Comparison of ENCODE assay signal across 8 cellular contexts in genomic region chr5:160685695-160686094, GRCh38.
DNase-seq lines count a peak whose midpoint lies in the region; ATAC-seq, FAIRE-seq and TF ChIP-seq lines count a peak whose summit lies in the region.

No MANE protein-coding gene starts in this region.

- H3K27me3 ChIP-seq in K562 (ENCODE audit: control insufficient read depth in 2 of 2, insufficient read depth in 2 of 2, low read length in 2 of 2): no peaks in the 10 kb centered on the region

- intact Hi-C loops in K562 (cut with micrococcal nuclease): no loop called here

- H2AFZ ChIP-seq in K562 (ENCODE audit: low read depth, low read length): no peak overlapping the region

- no peak overlapping the region for H3K4me3 ChIP-seq in K562

- no TSS peak for BruUV-seq in K562 (replicated peaks; lab: Mats Ljungman, UMichigan)

- no peak overlapping the region for H3K27ac Mint-ChIP-seq in activated CD8-positive, alpha-beta T cell treated with anti-CD3 and anti-CD28 coated beads, Interleukin-2, amount 10 ng/mL, durations not matched to agents 7 days and 5 days

- no peak for TF ChIP-seq POLR2A in K562 (conservative IDR thresholded peaks at IDR 0.05)

- TF ChIP-seq EP300 in K562 (IDR thresholded peaks at IDR 0.05; ENCODE audit: low read length): no peak

- no peak overlapping the region for H3K27ac ChIP-seq in K562 (ENCODE audit: extremely low read depth, low read depth, low read length)

- CTCF ChIA-PET in K562 (lab: Yijun Ruan, JAX; ENCODE audit: low intra/inter-chr PET ratio): no interaction called here
- CTCF ChIA-PET in activated CD8-positive, alpha-beta T cell treated with anti-CD3 and anti-CD28 coated beads, Interleukin-2, amount 10 ng/mL, durations not matched to agents 7 days and 5 days (lab: Charles Lee): no interaction called here

- no peak overlapping the region for H3K4me2 ChIP-seq in K562 (ENCODE audit: insufficient read depth, low read length)

- no peaks in the 10 kb centered on the region for H3K9me3 Mint-ChIP-seq in activated CD8-positive, alpha-beta T cell treated with anti-CD3 and anti-CD28 coated beads, Interleukin-2, amount 10 ng/mL, durations not matched to agents 7 days and 5 days (ENCODE audit: insufficient read depth)

- in situ Hi-C loops in ACHN (cut with HindIII; ENCODE audit: low pct_ligation_motif_present, low pct_unique_long_range_greater_than_20kb, low sequenced_read_pairs) (no loop called here), K562 (cut with MboI) (no loop called here)

- H3K9me3 ChIP-seq in K562 (replicated peaks; ENCODE audit: control insufficient read depth, insufficient read depth, low read depth, low read length): no peaks in the 10 kb centered on the region

- POLR2A ChIA-PET in K562 (lab: Yijun Ruan, JAX): no interaction called here
- POLR2A ChIA-PET in activated CD8-positive, alpha-beta T cell treated with anti-CD3 and anti-CD28 coated beads, Interleukin-2, amount 10 ng/mL, durations not matched to agents 7 days and 5 days (lab: Charles Lee): no interaction called here

- peak in 1 of 2 experiments; percentile 26; a peak in 2 of 4 replicates for TF ChIP-seq RAD21 in K562 (CRISPR knock-in tag; conservative IDR thresholded peaks at IDR 0.05 in 1 of 2, IDR thresholded peaks at IDR 0.05 in 1 of 2)

- H3K36me3 ChIP-seq in K562 (ENCODE audit: control insufficient read depth, insufficient read depth, low read length): no peaks in the 10 kb centered on the region

- DNase-seq in ACHN: peak; percentile 4
- DNase-seq in K562 (ENCODE audit: extremely low read depth in 1 of 4, low spot score in 3 of 4): peak; percentile 2 to 24 (median 12)
- DNase-seq in GF-D8 (lab: John Stamatoyannopoulos, UW): no peak
- no peak for DNase-seq in activated CD8-positive, alpha-beta T cell treated with anti-CD3 and anti-CD28 coated beads, Interleukin-2, amount 10 ng/mL, durations not matched to agents 7 days and 5 days
- DNase-seq in GM19240 (ENCODE audit: insufficient read length, low spot score): no peak
- DNase-seq in NCI-H1694 treated with DMSO at 0.1 percent for 48 hours (lab: John Stamatoyannopoulos, UW): no peak

- no peak overlapping the region for H3K9ac ChIP-seq in K562 (ENCODE audit: insufficient read depth in 1 of 2, low read depth in 2 of 2, low read length in 2 of 2)

- H4K20me1 ChIP-seq in K562 (replicated peaks; ENCODE audit: control insufficient read depth, insufficient read depth, low read length): no peaks in the 10 kb centered on the region

- H3K36me3 Mint-ChIP-seq in activated CD8-positive, alpha-beta T cell treated with anti-CD3 and anti-CD28 coated beads, Interleukin-2, amount 10 ng/mL, durations not matched to agents 7 days and 5 days (ENCODE audit: low read depth): no peaks in the 10 kb centered on the region

- H3K9me1 ChIP-seq in K562 (ENCODE audit: control insufficient read depth, insufficient read depth, low read length): no peaks in the 10 kb centered on the region

- 3% methylated on average over 6 of the region's 6 CpGs for WGBS in K562 (ENCODE audit: insufficient coverage, low coverage, missing lambda C conversion rate)

- no peak for FAIRE-seq in K562 (lab: Jason Lieb, UNC)

- peak; percentile 31 to 52 (median 46); a peak in 3 of 6 replicates for TF ChIP-seq CTCF in K562 (IDR thresholded peaks at IDR 0.05 in 2 of 3, conservative IDR thresholded peaks at IDR 0.05 in 1 of 3; ENCODE audit: insufficient read depth in 2 of 3, low read depth in 1 of 3, low read length in 3 of 3)

- peaks cover 5% of the 10 kb centered on the region for H3K27me3 Mint-ChIP-seq in activated CD8-positive, alpha-beta T cell treated with anti-CD3 and anti-CD28 coated beads, Interleukin-2, amount 10 ng/mL, durations not matched to agents 7 days and 5 days (ENCODE audit: low read depth)

- H3K4me1 Mint-ChIP-seq in activated CD8-positive, alpha-beta T cell treated with anti-CD3 and anti-CD28 coated beads, Interleukin-2, amount 10 ng/mL, durations not matched to agents 7 days and 5 days (ENCODE audit: low read depth): no peaks in the 10 kb centered on the region

- ATAC-seq in GM19372 (IDR thresholded peaks at IDR 0.05; ENCODE audit: low read depth, unreplicated experiment) (peak; percentile 92), HG03460 (IDR thresholded peaks at IDR 0.05; ENCODE audit: unreplicated experiment) (peak; percentile 90), K562 (no peak)
- ATAC-seq in activated CD8-positive, alpha-beta T cell treated with anti-CD3 and anti-CD28 coated beads, Interleukin-2, amount 10 ng/mL, durations not matched to agents 7 days and 5 days: no peak

- H3K4me1 ChIP-seq in K562 (replicated peaks in 1 of 2; ENCODE audit: control insufficient read depth in 2 of 2, insufficient read depth in 2 of 2, low read length in 2 of 2): no peaks in the 10 kb centered on the region

- H3K4me3 Mint-ChIP-seq in activated CD8-positive, alpha-beta T cell treated with anti-CD3 and anti-CD28 coated beads, Interleukin-2, amount 10 ng/mL, durations not matched to agents 7 days and 5 days: no peak overlapping the region

- no peaks in the 10 kb centered on the region for H3K79me2 ChIP-seq in K562 (ENCODE audit: control insufficient read depth, insufficient read depth, low read length)

TF ChIP-seq in K562, 482 proteins besides CTCF, POLR2A, EP300 and RAD21:
- TF ChIP-seq BRCA1 (IDR thresholded peaks at IDR 0.05) (no peak), BRCA1 (CRISPR knock-in tag; IDR thresholded peaks at IDR 0.05) (no peak), NONO (IDR thresholded peaks at IDR 0.05; ENCODE audit: low read depth in 2 of 2, low read length in 1 of 2) (no peak), CTBP1 (IDR thresholded peaks at IDR 0.05; ENCODE audit: borderline replicate concordance) (no peak), CEBPG (CRISPR knock-in tag; IDR thresholded peaks at IDR 0.05) (no peak), CEBPG (tag; conservative IDR thresholded peaks at IDR 0.05 in 1 of 2, IDR thresholded peaks at IDR 0.05 in 1 of 2) (no peak), PREB (CRISPR knock-in tag; IDR thresholded peaks at IDR 0.05) (no peak), SIRT6 (IDR thresholded peaks at IDR 0.05; ENCODE audit: low read depth, low read length) (no peak), ZNF584 (CRISPR knock-in tag; IDR thresholded peaks at IDR 0.05; ENCODE audit: low read depth) (no peak), FOXA1 (IDR thresholded peaks at IDR 0.05; ENCODE audit: borderline replicate concordance) (no peak), THRB (CRISPR knock-in tag; conservative IDR thresholded peaks at IDR 0.05) (no peak), GTF2B (IDR thresholded peaks at IDR 0.05; ENCODE audit: extremely low read depth, insufficient read length) (no peak), TBL1XR1 (IDR thresholded peaks at IDR 0.05; ENCODE audit: low read length in 2 of 2) (no peak), RBM39 (optimal IDR thresholded peaks at IDR 0.05; ENCODE audit: low read depth, low read length) (no peak), MIER1 (IDR thresholded peaks at IDR 0.05; ENCODE audit: low read depth) (no peak), ZHX1 (conservative IDR thresholded peaks at IDR 0.05; ENCODE audit: low read length) (no peak), FOXK2 (conservative IDR thresholded peaks at IDR 0.05 in 1 of 2, IDR thresholded peaks at IDR 0.05 in 1 of 2; ENCODE audit: low read depth in 2 of 2) (no peak)

Comparison
In these comparisons a context has a peak if more than half of its experiments do, and no peak if none do; other contexts are left out.
1. DNase-seq: peak in ACHN (single experiment) and K562 (4 of 4); none in GF-D8 (single experiment), activated CD8-positive, alpha-beta T cell treated with anti-CD3 and anti-CD28 coated beads, Interleukin-2, amount 10 ng/mL, durations not matched to agents 7 days and 5 days (single experiment), GM19240 (single experiment) and NCI-H1694 treated with DMSO at 0.1 percent for 48 hours (single experiment).
2. ATAC-seq: peak in GM19372 (single experiment) and HG03460 (single experiment); none in K562 (single experiment) and activated CD8-positive, alpha-beta T cell treated with anti-CD3 and anti-CD28 coated beads, Interleukin-2, amount 10 ng/mL, durations not matched to agents 7 days and 5 days (single experiment).